In genomic region chr21:46295177-46295711, GRCh38 we compare ENCODE assay signal across 11 cellular contexts. TPM values are rescaled to one million over a fixed set of nuclear protein-coding genes. Genes with fewer than 3 reads are reported as not detected.
DNase-seq lines count a peak whose midpoint lies in the region; ATAC-seq and TF ChIP-seq lines count a peak whose summit lies in the region.
"Had no signal": no experiment of that assay in that cellular context is flagged by ENCODE, and none has a peak within 500 bp of the region (broad histone marks: within the 10 kb centered on the region; RNA-seq: fewer than 3 reads in every experiment).

No MANE protein-coding gene starts in this region.

- ATAC-seq in heart left ventricle (peak in 3 of 4 donors; percentile 41 to 74 (median 51)), Right ventricle myocardium superior (ENCODE audit: poor library complexity) (no peak), lower lobe of right lung (peak; percentile 10 to 14), HG02588 (IDR thresholded peaks at IDR 0.05; ENCODE audit: unreplicated experiment) (no peak)

- H3K4me3 ChIP-seq in heart left ventricle (no peak overlapping the region), lower lobe of right lung (no peak overlapping the region)

- H3K4me3 Mint-ChIP-seq in activated T-helper 1 cell treated with anti-CD3 and anti-CD28 coated beads, Interleukin-12 subunit alpha, Interleukin-12 subunit beta, Interleukin-2, Interleukin-4 antibody, amounts not matched to agents 30 ng/mL and 10 ng/mL and 1 ng/mL, durations not matched to agents 14 hours and 24 hours and 36 hours: no peak overlapping the region
- H3K4me3 Mint-ChIP-seq in immature natural killer cell: no peak overlapping the region

- H3K4me1 ChIP-seq in heart left ventricle (peaks cover 0 to 36% (median 26%) of the 10 kb centered on the region in 12 donors), lower lobe of right lung (peaks cover 16% of the 10 kb centered on the region)

- TF ChIP-seq CTCF in heart left ventricle (IDR thresholded peaks at IDR 0.05) (no peak), lower lobe of right lung (IDR thresholded peaks at IDR 0.05) (no peak)

- no peak for TF ChIP-seq POLR2A in heart left ventricle (IDR thresholded peaks at IDR 0.05)

- H3K4me1 Mint-ChIP-seq in activated T-helper 1 cell treated with anti-CD3 and anti-CD28 coated beads, Interleukin-12 subunit alpha, Interleukin-12 subunit beta, Interleukin-2, Interleukin-4 antibody, amounts not matched to agents 30 ng/mL and 10 ng/mL and 1 ng/mL, durations not matched to agents 14 hours and 24 hours and 36 hours (ENCODE audit: low read depth): peaks cover 13% of the 10 kb centered on the region
- H3K4me1 Mint-ChIP-seq in immature natural killer cell: peaks cover 8 to 15% of the 10 kb centered on the region in 2 donors

- H3K36me3 ChIP-seq in heart left ventricle (peaks cover 0 to 14% (median 11%) of the 10 kb centered on the region in 9 donors), lower lobe of right lung (peaks cover 12% of the 10 kb centered on the region)

- H3K27ac ChIP-seq in heart left ventricle (peak overlapping the region in 11 of 12 donors; percentile 42 to 86 (median 80)), lower lobe of right lung (peak overlapping the region; percentile 44)
- H3K27ac ChIP-seq: HL-60 had no signal

- WGBS in heart left ventricle, 4 donors: 38 to 60% (median 42%) methylated on average over 5 to 6 of the region's 6 CpGs

- H3K27me3 ChIP-seq in heart left ventricle: peaks cover 0 to 5% (median 0%) of the 10 kb centered on the region in 9 donors
- no peaks in the 10 kb centered on the region for H3K27me3 ChIP-seq in lower lobe of right lung (ENCODE audit: low read depth)

- no peaks in the 10 kb centered on the region for H3K27me3 Mint-ChIP-seq in activated T-helper 1 cell treated with anti-CD3 and anti-CD28 coated beads, Interleukin-12 subunit alpha, Interleukin-12 subunit beta, Interleukin-2, Interleukin-4 antibody, amounts not matched to agents 30 ng/mL and 10 ng/mL and 1 ng/mL, durations not matched to agents 14 hours and 24 hours and 36 hours (ENCODE audit: insufficient read depth)
- H3K27me3 Mint-ChIP-seq in immature natural killer cell (ENCODE audit: low read depth in 3 of 3): peaks cover 0 to 5% (median 3%) of the 10 kb centered on the region in 3 donors
- H3K27me3 Mint-ChIP-seq: CD4-positive, alpha-beta memory T cell had no signal

- peak in 4 of 5 donors; percentile 31 to 80 (median 58) for DNase-seq in heart left ventricle
- no peak for DNase-seq in Right ventricle myocardium superior
- no peak for DNase-seq in activated T-helper 1 cell treated with anti-CD3 and anti-CD28 coated beads, Interleukin-12 subunit alpha, Interleukin-12 subunit beta, Interleukin-2, Interleukin-4 antibody, amounts not matched to agents 30 ng/mL and 10 ng/mL and 1 ng/mL, durations not matched to agents 14 hours and 24 hours and 36 hours (ENCODE audit: low spot score)
- no peak for DNase-seq in lower lobe of right lung
- no peak for DNase-seq in stimulated activated CD4-positive, alpha-beta T cell treated with anti-CD3 and anti-CD28 coated beads, Interleukin-4, amount 100 ng/mL, for 24 hours
- no peak for DNase-seq in NCI-H226
- DNase-seq in immature natural killer cell: no peak
- DNase-seq: CD4-positive, alpha-beta memory T cell; substantia nigra had no signal

- H3K36me3 Mint-ChIP-seq in activated T-helper 1 cell treated with anti-CD3 and anti-CD28 coated beads, Interleukin-12 subunit alpha, Interleukin-12 subunit beta, Interleukin-2, Interleukin-4 antibody, amounts not matched to agents 30 ng/mL and 10 ng/mL and 1 ng/mL, durations not matched to agents 14 hours and 24 hours and 36 hours (ENCODE audit: low read depth): peaks cover 18% of the 10 kb centered on the region
- H3K36me3 Mint-ChIP-seq in immature natural killer cell: peaks cover 0 to 11% (median 9%) of the 10 kb centered on the region in 3 donors

- intact Hi-C loops in heart left ventricle (cut with DNase I): no loop called here
- intact Hi-C loops in Right ventricle myocardium superior (cut with DNase I): no loop called here
- intact Hi-C loops in activated T-helper 1 cell treated with anti-CD3 and anti-CD28 coated beads, Interleukin-12 subunit alpha, Interleukin-12 subunit beta, Interleukin-2, Interleukin-4 antibody, amounts not matched to agents 30 ng/mL and 10 ng/mL and 1 ng/mL, durations not matched to agents 14 hours and 24 hours and 36 hours (cut with micrococcal nuclease): no loop called here
- intact Hi-C loops in lower lobe of right lung (cut with DNase I): no loop called here

- H3K9me3 ChIP-seq in heart left ventricle (no peaks in the 10 kb centered on the region), lower lobe of right lung (no peaks in the 10 kb centered on the region)

- peak overlapping the region; percentile 44 for H3K27ac Mint-ChIP-seq in activated T-helper 1 cell treated with anti-CD3 and anti-CD28 coated beads, Interleukin-12 subunit alpha, Interleukin-12 subunit beta, Interleukin-2, Interleukin-4 antibody, amounts not matched to agents 30 ng/mL and 10 ng/mL and 1 ng/mL, durations not matched to agents 14 hours and 24 hours and 36 hours
- peak overlapping the region in 3 of 6 donors; percentile 22 to 57 (median 23) for H3K27ac Mint-ChIP-seq in immature natural killer cell

- no peaks in the 10 kb centered on the region for H3K9me3 Mint-ChIP-seq in activated T-helper 1 cell treated with anti-CD3 and anti-CD28 coated beads, Interleukin-12 subunit alpha, Interleukin-12 subunit beta, Interleukin-2, Interleukin-4 antibody, amounts not matched to agents 30 ng/mL and 10 ng/mL and 1 ng/mL, durations not matched to agents 14 hours and 24 hours and 36 hours
- H3K9me3 Mint-ChIP-seq in immature natural killer cell: no peaks in the 10 kb centered on the region

RNA-seq across cellular contexts. Expression of gene YBEY, which starts 9.1 kb away (rescaled TPM):
- total RNA-seq in heart left ventricle: 10 to 100 TPM; 11.4 to 28.1 (median 16.0) TPM
- polyA plus RNA-seq in heart left ventricle: 10 to 100 TPM; 14.7 to 16.5 TPM
- total RNA-seq in Right ventricle myocardium superior: 19.2 TPM
- total RNA-seq in activated T-helper 1 cell treated with anti-CD3 and anti-CD28 coated beads, Interleukin-12 subunit alpha, Interleukin-12 subunit beta, Interleukin-2, Interleukin-4 antibody, amounts not matched to agents 30 ng/mL and 10 ng/mL and 1 ng/mL, durations not matched to agents 14 hours and 24 hours and 36 hours: 16.7 and 17.6 TPM in 2 replicates
- 20.4 TPM for total RNA-seq in lower lobe of right lung
- polyA plus RNA-seq in immature natural killer cell: 10 to 100 TPM; 14.2 to 23.5 (median 22.1) TPM

RNA-seq across cellular contexts. Expression of gene MCM3AP, which starts 9.8 kb away (rescaled TPM):
- total RNA-seq in heart left ventricle: 10 to 100 TPM; 47.3 to 69.8 (median 56.8) TPM
- 10 to 100 TPM; 24.5 to 50.9 TPM for polyA plus RNA-seq in heart left ventricle
- 57.0 TPM for total RNA-seq in Right ventricle myocardium superior
- 131 and 137 TPM in 2 replicates for total RNA-seq in activated T-helper 1 cell treated with anti-CD3 and anti-CD28 coated beads, Interleukin-12 subunit alpha, Interleukin-12 subunit beta, Interleukin-2, Interleukin-4 antibody, amounts not matched to agents 30 ng/mL and 10 ng/mL and 1 ng/mL, durations not matched to agents 14 hours and 24 hours and 36 hours
- 96.2 TPM for total RNA-seq in lower lobe of right lung
- 10 to 100 TPM; 25.9 to 55.3 (median 28.5) TPM for polyA plus RNA-seq in immature natural killer cell

RNA-seq across cellular contexts. Expression of gene C21orf58, which starts 28.4 kb away (rescaled TPM):
- 1 to 10 TPM in 6 of 9 donors, under 1 TPM in 3; 0.72 to 4.0 (median 1.3) TPM for total RNA-seq in heart left ventricle
- 1 to 10 TPM in 1 of 2 donors, under 1 TPM in 1; 0.64 to 1.8 TPM for polyA plus RNA-seq in heart left ventricle
- 1.0 TPM for total RNA-seq in Right ventricle myocardium superior
- total RNA-seq in activated T-helper 1 cell treated with anti-CD3 and anti-CD28 coated beads, Interleukin-12 subunit alpha, Interleukin-12 subunit beta, Interleukin-2, Interleukin-4 antibody, amounts not matched to agents 30 ng/mL and 10 ng/mL and 1 ng/mL, durations not matched to agents 14 hours and 24 hours and 36 hours: 26.7 and 26.9 TPM in 2 replicates
- total RNA-seq in lower lobe of right lung: 9.5 TPM
- 1 to 10 TPM in 1 of 3 donors, under 1 TPM in 2; 0.53 to 1.2 (median 0.91) TPM for polyA plus RNA-seq in immature natural killer cell

RNA-seq across cellular contexts. Expression of gene PCNT, which starts 28.7 kb away (rescaled TPM):
- 10 to 100 TPM; 23.0 to 73.0 (median 36.7) TPM for total RNA-seq in heart left ventricle
- polyA plus RNA-seq in heart left ventricle: 10 to 100 TPM; 17.0 to 40.7 TPM
- total RNA-seq in Right ventricle myocardium superior: 28.9 TPM
- 58.4 and 59.7 TPM in 2 replicates for total RNA-seq in activated T-helper 1 cell treated with anti-CD3 and anti-CD28 coated beads, Interleukin-12 subunit alpha, Interleukin-12 subunit beta, Interleukin-2, Interleukin-4 antibody, amounts not matched to agents 30 ng/mL and 10 ng/mL and 1 ng/mL, durations not matched to agents 14 hours and 24 hours and 36 hours
- total RNA-seq in lower lobe of right lung: 36.5 TPM
- 10 to 100 TPM in 1 of 3 donors, 1 to 10 TPM in 2; 2.9 to 47.0 (median 6.5) TPM for polyA plus RNA-seq in immature natural killer cell

Comparison
In these comparisons a context has a peak if more than half of its experiments do, and no peak if none do; other contexts are left out.
1. ATAC-seq: peak in heart left ventricle (3 of 4) and lower lobe of right lung (2 of 2); none in Right ventricle myocardium superior (single experiment) and HG02588 (single experiment).
2. DNase-seq: peak in heart left ventricle (4 of 5); none in Right ventricle myocardium superior (single experiment), activated T-helper 1 cell treated with anti-CD3 and anti-CD28 coated beads, Interleukin-12 subunit alpha, Interleukin-12 subunit beta, Interleukin-2, Interleukin-4 antibody, amounts not matched to agents 30 ng/mL and 10 ng/mL and 1 ng/mL, durations not matched to agents 14 hours and 24 hours and 36 hours (single experiment), lower lobe of right lung (single experiment), stimulated activated CD4-positive, alpha-beta T cell treated with anti-CD3 and anti-CD28 coated beads, Interleukin-4, amount 100 ng/mL, for 24 hours (single experiment), NCI-H226 (single experiment) and immature natural killer cell (0 of 3).